Comparison of ENCODE assay signal across 18 cellular contexts in the genomic region with DNA sequence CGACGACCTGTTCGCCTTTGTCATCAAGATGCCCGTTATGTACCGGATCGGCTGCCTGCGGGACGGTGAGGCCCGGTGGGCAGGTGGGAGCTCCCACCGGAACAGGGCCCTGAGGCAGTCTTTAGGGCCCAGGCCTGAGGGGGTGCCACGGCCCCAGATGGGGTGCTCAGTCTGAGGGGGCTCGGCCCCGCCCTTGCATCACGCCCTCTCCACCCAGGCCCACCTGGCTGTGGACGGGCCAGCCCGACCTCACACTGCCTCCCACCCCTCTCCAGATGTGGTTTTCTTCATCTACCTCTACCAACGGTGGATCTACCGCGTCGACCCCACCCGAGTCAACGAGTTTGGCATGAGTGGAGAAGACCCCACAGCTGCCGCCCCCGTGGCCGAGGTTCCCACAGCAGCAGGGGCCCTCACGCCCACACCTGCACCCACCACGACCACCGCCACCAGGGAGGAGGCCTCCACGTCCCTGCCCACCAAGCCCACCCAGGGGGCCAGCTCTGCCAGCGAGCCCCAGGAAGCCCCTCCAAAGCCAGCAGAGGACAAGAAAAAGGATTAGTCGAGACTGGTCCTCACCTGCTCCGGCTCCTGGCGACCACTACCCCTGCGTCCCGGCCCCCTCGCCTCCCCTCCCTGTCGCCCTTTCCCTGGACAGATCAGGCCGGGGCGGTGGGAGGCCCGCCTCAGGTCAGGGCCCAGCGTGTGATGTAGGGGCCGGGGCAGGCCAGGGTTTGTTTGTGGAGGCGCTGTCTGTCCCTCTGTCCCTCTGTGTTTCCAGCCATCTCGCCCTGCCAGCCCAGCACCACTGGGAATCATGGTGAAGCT. TPM values are rescaled to one million over a fixed set of nuclear protein-coding genes. Genes with fewer than 3 reads are reported as not detected.
DNase-seq lines count a peak whose midpoint lies in the region; ATAC-seq and TF ChIP-seq lines count a peak whose summit lies in the region.
"Had no signal": no experiment of that assay in that cellular context is flagged by ENCODE, and none has a peak within 500 bp of the region (broad histone marks: within the 10 kb centered on the region; RNA-seq: fewer than 3 reads in every experiment).

No MANE protein-coding gene starts in this region.

- no peaks in the 10 kb centered on the region for H3K27me3 ChIP-seq in A673 (replicated peaks; ENCODE audit: insufficient read depth, low read depth, low read length, poor library complexity)
- H3K27me3 ChIP-seq in H7 (ENCODE audit: control insufficient read depth, insufficient read depth, low read length), result no peaks in the 10 kb centered on the region
- H3K27me3 ChIP-seq in osteoblast (ENCODE audit: insufficient read depth, low read length), result no peaks in the 10 kb centered on the region

- H3K4me3 ChIP-seq in A673 (ENCODE audit: low read depth, low read length, poor library complexity, severe bottlenecking), result no peak overlapping the region
- no peak overlapping the region for H3K4me3 ChIP-seq in H7 (ENCODE audit: insufficient read depth, low read depth, low read length)
- H3K4me3 ChIP-seq in osteoblast (ENCODE audit: insufficient read depth, low read length), result no peak overlapping the region
- H3K4me3 ChIP-seq: GM12878, GM23338, HAP-1 had no signal

- peaks cover 2 to 5% of the 10 kb centered on the region in 2 donors for H3K4me1 Mint-ChIP-seq in effector memory CD8-positive, alpha-beta T cell (ENCODE audit: low read depth in 2 of 2)
- no peaks in the 10 kb centered on the region for H3K4me1 Mint-ChIP-seq in osteocyte (ENCODE audit: unreplicated experiment)
- H3K4me1 Mint-ChIP-seq: GM23338 had no signal

- POLR2A ChIA-PET in A673 (lab: Charles Lee; ENCODE audit: low non-redundant PET), result no interaction called here

- no peaks in the 10 kb centered on the region for H3K79me2 ChIP-seq in osteoblast (ENCODE audit: insufficient read depth, low read length)

- CTCF ChIA-PET in A673 (lab: Charles Lee), result no interaction called here

- TF ChIP-seq CTCF in A673 (conservative IDR thresholded peaks at IDR 0.05; ENCODE audit: low read depth, low read length) (no peak), osteoblast (IDR thresholded peaks at IDR 0.05; ENCODE audit: extremely low read depth, low read depth, low read length) (no peak), osteocyte (IDR thresholded peaks at IDR 0.05) (no peak)

- ATAC-seq in effector memory CD8-positive, alpha-beta T cell (replicated peaks), result no peak
- ATAC-seq in GM18873 (IDR thresholded peaks at IDR 0.05; ENCODE audit: low FRiP score, unreplicated experiment), result no peak
- ATAC-seq: GM12878, GM23338 had no signal

- no peaks in the 10 kb centered on the region for H3K27me3 Mint-ChIP-seq in effector memory CD8-positive, alpha-beta T cell
- H3K27me3 Mint-ChIP-seq in osteocyte (ENCODE audit: unreplicated experiment), result no peaks in the 10 kb centered on the region
- H3K27me3 Mint-ChIP-seq: B cell; CD4-positive, alpha-beta memory T cell had no signal

- no peak overlapping the region for H3K4me3 Mint-ChIP-seq in effector memory CD8-positive, alpha-beta T cell
- H3K4me3 Mint-ChIP-seq in osteocyte (ENCODE audit: unreplicated experiment), result no peak overlapping the region
- H3K4me3 Mint-ChIP-seq: B cell; CD4-positive, alpha-beta memory T cell; GM23338 had no signal

- no peak overlapping the region for H3K4me2 ChIP-seq in osteoblast (ENCODE audit: insufficient read depth, low read length)
- H3K4me2 ChIP-seq: GM23338 had no signal

- no peak for DNase-seq in A673 (ENCODE audit: low spot score)
- DNase-seq in H7, result peak; percentile 53
- DNase-seq in effector memory CD8-positive, alpha-beta T cell, result no peak
- DNase-seq in osteoblast (ENCODE audit: insufficient read length, low spot score, missing footprints), result peak; percentile 60
- no peak for DNase-seq in putamen (ENCODE audit: low spot score)
- no peak for DNase-seq in osteocyte (ENCODE audit: extremely low spot score, unreplicated experiment)
- DNase-seq: C1 segment of cervical spinal cord, IMR-90, KG1 had no signal

- TSS peak; percentile 48 for BruUV-seq in A673 (replicated peaks; lab: Mats Ljungman, UMichigan)

- H4K20me1 ChIP-seq in osteoblast (ENCODE audit: insufficient read depth, low read length), result peaks cover 5% of the 10 kb centered on the region

- no peak overlapping the region for H2AFZ ChIP-seq in osteoblast (ENCODE audit: low read length)
- H2AFZ ChIP-seq: GM23338 had no signal

- H3K27ac Mint-ChIP-seq in effector memory CD8-positive, alpha-beta T cell, result peak overlapping the region; percentile 56 to 82
- H3K27ac Mint-ChIP-seq in osteocyte (ENCODE audit: unreplicated experiment), result no peak overlapping the region
- H3K27ac Mint-ChIP-seq: GM23338 had no signal

- H3K27ac ChIP-seq in A673 (ENCODE audit: low read depth, low read length, poor library complexity, severe bottlenecking) (no peak overlapping the region), osteoblast (ENCODE audit: low read depth, low read length) (no peak overlapping the region)
- H3K27ac ChIP-seq: HL-60 had no signal

- H3K9me3 Mint-ChIP-seq in effector memory CD8-positive, alpha-beta T cell, result no peaks in the 10 kb centered on the region
- no peaks in the 10 kb centered on the region for H3K9me3 Mint-ChIP-seq in osteocyte (ENCODE audit: unreplicated experiment)
- H3K9me3 Mint-ChIP-seq: CD4-positive, alpha-beta memory T cell; GM23338 had no signal

- H3K36me3 ChIP-seq in A673 (ENCODE audit: insufficient read depth, low read length, poor library complexity, severe bottlenecking) (peaks cover 13% of the 10 kb centered on the region), H7 (replicated peaks; ENCODE audit: control insufficient read depth, insufficient read depth, low read length) (peaks cover 9% of the 10 kb centered on the region), osteoblast (ENCODE audit: insufficient read depth, low read length) (peaks cover 31% of the 10 kb centered on the region)

- no peaks in the 10 kb centered on the region for H3K4me1 ChIP-seq in A673 (ENCODE audit: insufficient read depth, low read length, poor library complexity, severe bottlenecking)
- no peaks in the 10 kb centered on the region for H3K4me1 ChIP-seq in osteoblast (ENCODE audit: insufficient read depth, low read length)
- H3K4me1 ChIP-seq: HAP-1 had no signal

- intact Hi-C loops in A673 (cut with micrococcal nuclease; ENCODE audit: unreplicated experiment), result no loop called here

- H3K36me3 Mint-ChIP-seq in effector memory CD8-positive, alpha-beta T cell (ENCODE audit: insufficient read depth), result peaks cover 19% of the 10 kb centered on the region
- H3K36me3 Mint-ChIP-seq in osteocyte (ENCODE audit: unreplicated experiment), result peaks cover 13% of the 10 kb centered on the region

- no peaks in the 10 kb centered on the region for H3K9me3 ChIP-seq in A673 (ENCODE audit: low read depth, low read length, poor library complexity, severe bottlenecking)
- H3K9me3 ChIP-seq in osteoblast (ENCODE audit: low read depth, low read length), result no peaks in the 10 kb centered on the region
- H3K9me3 ChIP-seq: HAP-1 had no signal

RNA-seq across cellular contexts. Expression of a gene that starts 8.7 kb away (rescaled TPM):
- total RNA-seq in A673 (2021) (11.9 and 13.1 TPM in 2 replicates), osteoblast (8.5 and 9.8 TPM in 2 replicates), osteocyte (14.3 and 15.1 TPM in 2 replicates)
- total RNA-seq in H7 (2014; rRNA removed; shearing (Covaris generic)), result 2.7 and 4.1 TPM in 2 replicates

RNA-seq across cellular contexts. Expression of a gene that starts 37.4 kb away (rescaled TPM):
- total RNA-seq in A673 (2021), result 135 and 138 TPM in 2 replicates
- total RNA-seq in H7 (2014; rRNA removed; shearing (Covaris generic)), result 38.5 and 64.1 TPM in 2 replicates
- 45.2 and 61.3 TPM in 2 replicates for total RNA-seq in osteoblast
- 124 and 126 TPM in 2 replicates for total RNA-seq in osteocyte

RNA-seq across cellular contexts. Expression of a gene that starts 46.3 kb away (rescaled TPM):
- total RNA-seq in A673 (2021) (104 and 109 TPM in 2 replicates), osteoblast (17.0 and 17.1 TPM in 2 replicates), osteocyte (77.8 and 81.5 TPM in 2 replicates)
- 31.4 and 35.2 TPM in 2 replicates for total RNA-seq in H7 (2014; rRNA removed; shearing (Covaris generic))

RNA-seq across cellular contexts. Expression of a gene that starts 46.7 kb away (rescaled TPM):
- not detected in 2 replicates for total RNA-seq in A673 (2021)
- total RNA-seq in H7 (2014; rRNA removed; shearing (Covaris generic)), result not detected in 2 replicates
- not detected in 2 replicates for total RNA-seq in osteoblast
- not detected in 2 replicates for total RNA-seq in osteocyte
- total RNA-seq: A172, B cell, Daoy, GM12878, GM23338, IMR-90 had no signal

RNA-seq across cellular contexts. Expression of a gene that starts 50.5 kb away (rescaled TPM):
- total RNA-seq in A673 (2021) (not detected in 2 replicates), osteoblast (not detected in 2 replicates), osteocyte (not detected in 2 replicates)
- not detected in 2 replicates for total RNA-seq in H7 (2014; rRNA removed; shearing (Covaris generic))
- total RNA-seq: A172; B cell; CD4-positive, alpha-beta memory T cell; Daoy; GM12878; GM23338; IMR-90 had no signal

Comparison
In these comparisons a context has a peak if more than half of its experiments do, and no peak if none do; other contexts are left out.
1. DNase-seq: peak in H7 (single experiment) and osteoblast (single experiment); none in A673 (single experiment), effector memory CD8-positive, alpha-beta T cell (0 of 3), putamen (single experiment) and osteocyte (single experiment).